Comparison of ENCODE assay signal across 22 cellular contexts in the genomic region with DNA sequence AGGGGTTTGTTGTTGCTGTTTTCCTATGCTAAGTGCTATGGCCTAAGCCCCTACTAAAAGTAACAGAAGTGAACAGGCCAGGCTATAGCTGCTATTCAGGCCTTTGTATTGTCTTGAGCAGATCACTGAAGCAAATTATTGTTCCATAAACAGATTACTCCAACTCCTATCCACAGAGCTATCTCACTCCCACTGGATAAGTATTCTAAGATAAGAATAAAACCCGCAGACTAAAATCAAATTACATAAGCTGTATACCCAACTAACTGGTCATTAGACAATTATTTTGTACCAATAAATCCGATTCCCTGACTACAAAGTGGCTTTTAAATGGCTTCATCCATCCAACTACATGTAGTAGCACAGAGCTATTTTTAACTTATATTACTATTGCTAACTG.
"Had no signal": no experiment of that assay in that cellular context is flagged by ENCODE, and none has a peak within 500 bp of the region (broad histone marks: within the 10 kb centered on the region; RNA-seq: fewer than 3 reads in every experiment).

No MANE protein-coding gene starts in this region.

- H3K27ac Mint-ChIP-seq: activated naive CD4-positive, alpha-beta T cell treated with anti-CD3 and anti-CD28 coated beads, Interleukin-2, amount 50 U/mL, for 72 hours; activated T-cell treated with anti-CD3 and anti-CD28 coated beads, Interleukin-2, amount 50 U/mL, for 72 hours; effector memory CD8-positive, alpha-beta T cell; natural killer cell treated with Interleukin-12 subunit alpha and Interleukin-12 subunit beta and Interleukin-15 and Interleukin-18, amount 100 ng/mL, for 72 hours; stimulated activated effector memory CD8-positive, alpha-beta T cell treated with anti-CD3 and anti-CD28 coated beads, Interleukin-12 subunit alpha, Interleukin-12 subunit beta, amount 100 ng/mL, for 72 hours; stimulated activated naive CD8-positive, alpha-beta T cell treated with anti-CD3 and anti-CD28 coated beads, Interleukin-15, Interleukin-2, amounts not matched to agents 100 ng/mL and 50 ng/mL, for 24 hours had no signal

- H3K4me3 ChIP-seq: heart left ventricle, lower lobe of right lung, right lobe of liver, upper lobe of right lung had no signal

- H3K9me3 ChIP-seq: right lobe of liver, upper lobe of right lung had no signal

- H3K27ac ChIP-seq: lower lobe of right lung, right lobe of liver, upper lobe of right lung had no signal

- H3K27me3 ChIP-seq: heart left ventricle, right lobe of liver, upper lobe of right lung had no signal

- H3K4me3 Mint-ChIP-seq: activated T-cell treated with anti-CD3 and anti-CD28 coated beads, Interleukin-2, amount 50 U/mL, for 72 hours; brain; effector memory CD8-positive, alpha-beta T cell; natural killer cell treated with Interleukin-12 subunit alpha and Interleukin-12 subunit beta and Interleukin-15 and Interleukin-18, amount 100 ng/mL, for 72 hours; stimulated activated effector memory CD8-positive, alpha-beta T cell treated with anti-CD3 and anti-CD28 coated beads, Interleukin-12 subunit alpha, Interleukin-12 subunit beta, amount 100 ng/mL, for 72 hours; stimulated activated naive CD8-positive, alpha-beta T cell treated with anti-CD3 and anti-CD28 coated beads, Interleukin-15, Interleukin-2, amounts not matched to agents 100 ng/mL and 50 ng/mL, for 24 hours had no signal

- H3K27me3 Mint-ChIP-seq: brain; effector memory CD8-positive, alpha-beta T cell; natural killer cell treated with Interleukin-12 subunit alpha and Interleukin-12 subunit beta and Interleukin-15 and Interleukin-18, amount 100 ng/mL, for 72 hours; stimulated activated naive CD8-positive, alpha-beta T cell treated with anti-CD3 and anti-CD28 coated beads, Interleukin-15, Interleukin-2, amounts not matched to agents 100 ng/mL and 50 ng/mL, for 24 hours had no signal

- ATAC-seq: activated naive CD4-positive, alpha-beta T cell treated with anti-CD3 and anti-CD28 coated beads, Interleukin-2, amount 50 U/mL, for 72 hours; activated T-cell treated with anti-CD3 and anti-CD28 coated beads, Interleukin-2, amount 50 U/mL, for 72 hours; effector memory CD8-positive, alpha-beta T cell; heart left ventricle; left lobe of liver; lower lobe of right lung; natural killer cell treated with Interleukin-12 subunit alpha and Interleukin-12 subunit beta and Interleukin-15 and Interleukin-18, amount 100 ng/mL, for 72 hours; right lobe of liver; stimulated activated effector memory CD8-positive, alpha-beta T cell treated with anti-CD3 and anti-CD28 coated beads, Interleukin-12 subunit alpha, Interleukin-12 subunit beta, amount 100 ng/mL, for 72 hours; upper lobe of right lung had no signal

- DNase-seq: activated CD4-positive, alpha-beta T cell treated with anti-CD3 and anti-CD28 coated beads for 4 hours; activated CD4-positive, alpha-beta T cell treated with anti-CD3 and anti-CD28 coated beads, Interleukin-2, amount 50 U/mL, for 4 hours; activated naive CD4-positive, alpha-beta T cell; activated T-cell treated with anti-CD3 and anti-CD28 coated beads for 4 hours; activated T-cell treated with anti-CD3 and anti-CD28 coated beads, Interleukin-2, amount 50 U/mL, for 72 hours; cortex of kidney; effector memory CD8-positive, alpha-beta T cell; erythroblast; foreskin fibroblast; heart left ventricle; lower lobe of right lung; right lobe of liver; small intestine; stimulated activated CD4-positive, alpha-beta T cell treated with anti-CD3 and anti-CD28 coated beads, Interleukin-4, amount 100 ng/mL, for 24 hours; T-helper 1 cell; upper lobe of right lung had no signal

- H3K36me3 ChIP-seq: lower lobe of right lung, right lobe of liver, upper lobe of right lung had no signal
